ENCODE assay signal across 14 cellular contexts in the genomic region with DNA sequence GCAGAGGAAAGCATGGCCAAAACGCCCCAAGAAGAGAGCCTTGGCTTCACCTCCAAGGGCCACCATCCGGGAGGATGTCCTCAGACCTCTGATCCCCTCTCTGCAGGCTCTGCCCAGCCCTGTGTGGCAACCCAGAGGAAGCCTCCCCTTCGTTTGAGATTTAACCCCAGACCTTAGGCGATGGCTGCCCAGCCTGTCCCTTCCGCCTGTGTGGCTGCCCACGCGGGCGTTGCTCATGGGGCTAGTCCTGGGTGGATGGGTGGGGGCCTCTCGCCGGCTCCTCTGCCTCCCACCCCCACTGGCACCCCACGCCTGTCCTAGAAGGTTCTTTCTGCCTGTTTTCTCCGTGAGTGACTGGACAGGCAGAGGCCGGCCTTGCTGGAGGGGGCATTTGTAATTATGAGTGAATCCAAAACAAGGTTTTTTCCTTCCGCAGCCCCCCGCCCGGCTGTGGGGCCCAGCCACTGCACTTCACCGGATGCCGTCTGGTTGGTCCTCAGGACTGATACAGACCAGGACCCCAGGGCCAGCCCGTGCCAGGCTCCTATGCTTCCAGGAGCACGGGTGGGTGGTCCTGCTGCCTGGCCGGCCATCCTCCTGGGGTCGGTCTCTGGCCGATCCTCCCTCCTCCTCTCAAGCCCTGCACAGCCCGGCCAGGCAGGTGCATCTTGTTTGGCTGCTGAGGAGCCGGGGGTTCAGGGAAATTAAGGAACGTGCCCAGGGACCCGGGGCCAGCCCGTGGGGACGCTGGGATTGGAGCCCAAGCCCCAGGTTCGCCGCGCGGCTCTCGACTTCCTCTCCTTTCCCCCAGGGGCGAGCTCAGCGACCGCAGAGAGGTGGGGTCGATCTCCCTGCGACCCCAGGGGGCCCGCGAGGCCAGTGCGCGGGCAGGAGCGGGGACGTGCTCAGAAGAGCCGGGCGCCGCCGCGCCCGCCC. TPM values are rescaled to one million over a fixed set of nuclear protein-coding genes. Genes with fewer than 3 reads are reported as not detected.
A peak's percentile ranks its signal among the peaks of the same experiment; 100 is the strongest.
DNase-seq lines count a peak whose midpoint lies in the region; ATAC-seq and TF ChIP-seq lines count a peak whose summit lies in the region.
"Had no signal": no experiment of that assay in that cellular context is flagged by ENCODE, and none has a peak within 500 bp of the region (broad histone marks: within the 10 kb centered on the region; RNA-seq: fewer than 3 reads in every experiment).

A gene (plus strand): TSS at position 636 of the 936 bp plus-strand sequence. CDS start 393 bp downstream, outside the sequence.

- in situ Hi-C loops in Panc1 (cut with HindIII; ENCODE audit: low pct_unique_long_range_greater_than_20kb, low sequenced_read_pairs): no loop called here

- H2BK12ac ChIP-seq in trophoblast cell (ENCODE audit: low read length): no peak within 1 kb of the TSS

- H3K9me3 ChIP-seq in Panc1 (ENCODE audit: control insufficient read depth, insufficient read depth, low read depth, low read length) (no peaks in the 10 kb centered on the region), trophoblast cell (ENCODE audit: insufficient read depth, low read depth, low read length) (peaks cover 2% of the 10 kb centered on the region), lower lobe of right lung (no peaks in the 10 kb centered on the region)
- H3K9me3 ChIP-seq: esophagus squamous epithelium, mucosa of descending colon had no signal

- H3K27me3 ChIP-seq in H7 (ENCODE audit: control insufficient read depth, insufficient read depth, low read length): peaks cover 30% of the 10 kb centered on the region
- H3K27me3 ChIP-seq in Panc1 (ENCODE audit: control insufficient read depth, insufficient read depth, low read length): no peaks in the 10 kb centered on the region
- H3K27me3 ChIP-seq in trophoblast cell (ENCODE audit: insufficient read depth, low read length): peaks cover 23% of the 10 kb centered on the region
- peaks cover 33% of the 10 kb centered on the region for H3K27me3 ChIP-seq in lower lobe of right lung (ENCODE audit: low read depth)

- H3K79me2 ChIP-seq in trophoblast cell (ENCODE audit: control insufficient read depth, insufficient read depth, low read length, poor library complexity): no peaks in the 10 kb centered on the region

- no CpG with 5 or more reads among the region's 51 CpGs for WGBS in trophoblast cell (ENCODE audit: extremely low coverage, insufficient coverage, insufficient read length)

- H3K18ac ChIP-seq in trophoblast cell (ENCODE audit: low read length): no peak within 1 kb of the TSS

- peak; percentile 42; the same call in 1 of the 2 replicates for ATAC-seq in Panc1
- no peak for ATAC-seq in lower lobe of right lung
- ATAC-seq: mucosa of descending colon had no signal

- no peaks in the 10 kb centered on the region for H3K79me1 ChIP-seq in trophoblast cell (ENCODE audit: low read length)

- BruUV-seq in Panc1 (replicated peaks; lab: Mats Ljungman, UMichigan): no TSS peak

- no peak within 1 kb of the TSS for H4K91ac ChIP-seq in trophoblast cell (ENCODE audit: low read depth, low read length)

- H3K4ac ChIP-seq in trophoblast cell (ENCODE audit: low read depth, low read length): no peak within 1 kb of the TSS

- H3K4me3 ChIP-seq in H7 (ENCODE audit: insufficient read depth, low read depth, low read length) (peak within 1 kb of the TSS; percentile 53), Panc1 (ENCODE audit: low read depth in 2 of 2, low read length in 2 of 2) (no peak within 1 kb of the TSS), iPS-11a (ENCODE audit: low read depth, low read length) (peak within 1 kb of the TSS; percentile 39), trophoblast cell (ENCODE audit: low read depth, low read length) (no peak within 1 kb of the TSS), lower lobe of right lung (no peak within 1 kb of the TSS)
- H3K4me3 ChIP-seq: mucosa of descending colon had no signal

- no peak within 1 kb of the TSS for H3K9ac ChIP-seq in trophoblast cell (ENCODE audit: low read length)

- H3K23ac ChIP-seq in trophoblast cell (ENCODE audit: low read length): no peak within 1 kb of the TSS

- H4K12ac ChIP-seq in trophoblast cell (ENCODE audit: low read depth, low read length): no peak within 1 kb of the TSS

- H4K8ac ChIP-seq in trophoblast cell (ENCODE audit: low read depth, low read length): no peak within 1 kb of the TSS

- CTCF ChIA-PET in Panc1 (lab: Charles Lee): no interaction called here

- no peaks in the 10 kb centered on the region for H3K4me1 ChIP-seq in Panc1 (ENCODE audit: control insufficient read depth, insufficient read depth, low read length)
- peaks cover 0 to 5% of the 10 kb centered on the region in 2 experiments for H3K4me1 ChIP-seq in trophoblast cell (ENCODE audit: control insufficient read depth in 1 of 2, insufficient read depth in 2 of 2, low read length in 2 of 2)
- H3K4me1 ChIP-seq in lower lobe of right lung: peaks cover 7% of the 10 kb centered on the region

- no peak within 1 kb of the TSS for H2BK5ac ChIP-seq in trophoblast cell (ENCODE audit: low read depth, low read length, poor library complexity)

- peak within 1 kb of the TSS; percentile 49 for H3K4me2 ChIP-seq in trophoblast cell (ENCODE audit: low read length)

- H2AK5ac ChIP-seq in trophoblast cell (ENCODE audit: low read length): no peak within 1 kb of the TSS

- peak; percentile 93 for DNase-seq in H7
- DNase-seq in Panc1 (ENCODE audit: low read depth, low spot score): no peak
- DNase-seq in trophoblast cell: no peak
- DNase-seq in lower lobe of right lung: no peak
- no peak for DNase-seq in NCI-H1105 (lab: John Stamatoyannopoulos, UW)
- DNase-seq in NCI-H1048 (lab: John Stamatoyannopoulos, UW): no peak
- DNase-seq: activated CD8-positive, alpha-beta memory T cell treated with anti-CD3 and anti-CD28 coated beads for 24 hours; central memory CD4-positive, alpha-beta T cell; esophagus squamous epithelium; HFFc6; mucosa of descending colon; NCI-H1417 treated with DMSO at 0.1 percent for 48 hours had no signal

- no peak within 1 kb of the TSS for H3K14ac ChIP-seq in trophoblast cell (ENCODE audit: low read length)

- intact Hi-C loops in Panc1 (cut with micrococcal nuclease; ENCODE audit: unreplicated experiment) (no loop called here), lower lobe of right lung (cut with DNase I) (no loop called here)

- POLR2A ChIA-PET in Panc1 (lab: Charles Lee): no interaction called here

- TF ChIP-seq CTCF in Panc1 (IDR thresholded peaks at IDR 0.05) (no peak), lower lobe of right lung (IDR thresholded peaks at IDR 0.05) (no peak)

- H2AFZ ChIP-seq in trophoblast cell (ENCODE audit: insufficient read depth, low read length, poor library complexity): no peak within 1 kb of the TSS

- H3K27ac ChIP-seq in Panc1 (ENCODE audit: low read length) (no peak within 1 kb of the TSS), trophoblast cell (ENCODE audit: low read depth, low read length) (no peak within 1 kb of the TSS), lower lobe of right lung (no peak within 1 kb of the TSS)
- H3K27ac ChIP-seq: esophagus squamous epithelium had no signal

- no peak within 1 kb of the TSS for H2BK120ac ChIP-seq in trophoblast cell (ENCODE audit: insufficient read depth, low read length, poor library complexity)

- H3K36me3 ChIP-seq in H7 (replicated peaks; ENCODE audit: control insufficient read depth, insufficient read depth, low read length): no peaks in the 10 kb centered on the region
- H3K36me3 ChIP-seq in Panc1 (ENCODE audit: control insufficient read depth, insufficient read depth, low read length): no peaks in the 10 kb centered on the region
- no peaks in the 10 kb centered on the region for H3K36me3 ChIP-seq in trophoblast cell (ENCODE audit: control insufficient read depth in 1 of 2, insufficient read depth in 2 of 2, low read length in 2 of 2)
- no peaks in the 10 kb centered on the region for H3K36me3 ChIP-seq in lower lobe of right lung
- H3K36me3 ChIP-seq: esophagus squamous epithelium had no signal

RNA-seq across cellular contexts. Expression of the gene that starts here (rescaled TPM):
- not detected in 2 replicates for total RNA-seq in H7 (2014; rRNA removed; shearing (Covaris generic))
- total RNA-seq in Panc1 (2021; ENCODE audit: unreplicated experiment): not detected
- not detected for polyA plus RNA-seq in Panc1 (2012; ENCODE audit: insufficient read length)
- not detected in 2 replicates for polyA plus RNA-seq in trophoblast cell (2013)
- not detected for total RNA-seq in lower lobe of right lung
- total RNA-seq: HFFc6, mucosa of descending colon, pulmonary artery endothelial cell had no signal

Comparison
In these comparisons a context has a peak if more than half of its experiments do, and no peak if none do; other contexts are left out.
1. Peak in DNase-seq and H3K4me3 ChIP-seq in H7; RNA of the gene not detected or under 1 TPM.
2. Peak in ATAC-seq in Panc1; RNA of the gene not detected or under 1 TPM.